10 cellular contexts compared by ENCODE assay signal in the genomic region with DNA sequence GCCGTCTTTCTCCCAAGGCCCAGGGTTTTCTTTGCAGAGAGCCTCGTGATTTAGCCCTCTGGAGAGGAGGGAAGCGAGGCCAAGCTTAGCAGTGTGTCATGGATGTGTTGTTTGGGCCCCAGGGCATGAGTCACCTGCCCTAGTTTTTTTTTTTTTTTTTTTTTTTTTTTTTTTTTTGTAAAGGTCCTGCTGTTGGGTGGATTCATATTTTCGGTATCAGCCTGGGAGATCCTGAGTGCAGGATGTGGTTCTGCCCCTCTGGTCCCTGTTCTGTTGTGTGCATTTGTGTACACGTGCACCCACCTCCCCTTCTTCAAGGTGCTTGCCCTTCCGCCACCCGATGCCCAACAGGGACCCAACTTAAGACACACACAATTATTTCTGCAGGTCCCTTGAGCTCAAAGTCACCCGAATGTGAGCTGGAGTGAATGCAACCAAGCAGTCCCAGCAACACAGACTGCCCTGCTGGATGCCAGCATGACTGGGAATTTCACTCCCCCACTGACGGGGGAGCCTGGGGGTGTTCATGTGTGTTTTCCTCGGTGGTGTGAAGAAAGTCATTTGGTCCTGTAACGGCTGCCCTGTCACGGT.
DNase-seq lines count a peak whose midpoint lies in the region; ATAC-seq lines count a peak whose summit lies in the region.
"Had no signal": no experiment of that assay in that cellular context is flagged by ENCODE, and none has a peak within 500 bp of the region (broad histone marks: within the 10 kb centered on the region; RNA-seq: fewer than 3 reads in every experiment).

No MANE protein-coding gene starts in this region.

- peaks cover 25% of the 10 kb centered on the region for H3K4me1 Mint-ChIP-seq in activated T-helper 1 cell treated with anti-CD3 and anti-CD28 coated beads, Interleukin-12 subunit alpha, Interleukin-12 subunit beta, Interleukin-2, Interleukin-4 antibody, amounts not matched to agents 30 ng/mL and 10 ng/mL and 1 ng/mL, durations not matched to agents 14 hours and 24 hours and 36 hours (ENCODE audit: low read depth)

- intact Hi-C loops in activated T-helper 1 cell treated with anti-CD3 and anti-CD28 coated beads, Interleukin-12 subunit alpha, Interleukin-12 subunit beta, Interleukin-2, Interleukin-4 antibody, amounts not matched to agents 30 ng/mL and 10 ng/mL and 1 ng/mL, durations not matched to agents 14 hours and 24 hours and 36 hours (cut with micrococcal nuclease) = no loop called here

- peak; percentile 76 to 92 for ATAC-seq in activated naive CD4-positive, alpha-beta T cell treated with anti-CD3 and anti-CD28 coated beads, Interleukin-2, amount 50 U/mL, for 72 hours
- no peak for ATAC-seq in GM21526 (IDR thresholded peaks at IDR 0.05; ENCODE audit: low FRiP score, unreplicated experiment)

- DNase-seq in GM03348 (ENCODE audit: low spot score) (peak; percentile 39), M059J (ENCODE audit: low read depth) (peak; percentile 76), mesenteric fat pad (ENCODE audit: low spot score) (peak; percentile 83), GDM1 (lab: John Stamatoyannopoulos, UW) (no peak)
- DNase-seq in activated naive CD4-positive, alpha-beta T cell treated with anti-CD3 and anti-CD28 coated beads, Interleukin-2, amount 50 U/mL, for 72 hours (ENCODE audit: low spot score in 2 of 2) = peak in 1 of 2 donors; percentile 33
- DNase-seq in activated T-helper 1 cell treated with anti-CD3 and anti-CD28 coated beads, Interleukin-12 subunit alpha, Interleukin-12 subunit beta, Interleukin-2, Interleukin-4 antibody, amounts not matched to agents 30 ng/mL and 10 ng/mL and 1 ng/mL, durations not matched to agents 14 hours and 24 hours and 36 hours (ENCODE audit: low spot score) = no peak
- DNase-seq: kidney glomerular epithelial cell, NCI-H1436 had no signal

- H3K36me3 Mint-ChIP-seq in activated naive CD4-positive, alpha-beta T cell treated with anti-CD3 and anti-CD28 coated beads, Interleukin-2, amount 50 U/mL, for 72 hours = no peaks in the 10 kb centered on the region
- no peaks in the 10 kb centered on the region for H3K36me3 Mint-ChIP-seq in activated T-helper 1 cell treated with anti-CD3 and anti-CD28 coated beads, Interleukin-12 subunit alpha, Interleukin-12 subunit beta, Interleukin-2, Interleukin-4 antibody, amounts not matched to agents 30 ng/mL and 10 ng/mL and 1 ng/mL, durations not matched to agents 14 hours and 24 hours and 36 hours (ENCODE audit: low read depth)

- no peak overlapping the region for H3K4me3 Mint-ChIP-seq in activated T-helper 1 cell treated with anti-CD3 and anti-CD28 coated beads, Interleukin-12 subunit alpha, Interleukin-12 subunit beta, Interleukin-2, Interleukin-4 antibody, amounts not matched to agents 30 ng/mL and 10 ng/mL and 1 ng/mL, durations not matched to agents 14 hours and 24 hours and 36 hours

- H3K9me3 Mint-ChIP-seq in activated naive CD4-positive, alpha-beta T cell treated with anti-CD3 and anti-CD28 coated beads, Interleukin-2, amount 50 U/mL, for 72 hours = no peaks in the 10 kb centered on the region
- no peaks in the 10 kb centered on the region for H3K9me3 Mint-ChIP-seq in activated T-helper 1 cell treated with anti-CD3 and anti-CD28 coated beads, Interleukin-12 subunit alpha, Interleukin-12 subunit beta, Interleukin-2, Interleukin-4 antibody, amounts not matched to agents 30 ng/mL and 10 ng/mL and 1 ng/mL, durations not matched to agents 14 hours and 24 hours and 36 hours
- H3K9me3 Mint-ChIP-seq: activated T-helper 2 cell treated with anti-CD3 and anti-CD28 coated beads, Interferon-gamma antibody, Interleukin-2, Interleukin-4, amounts not matched to agents 10 μg/mL and 5 μg/mL and 100 μg/mL, durations not matched to agents 14 hours and 24 hours and 36 hours had no signal

- H3K27ac Mint-ChIP-seq in activated naive CD4-positive, alpha-beta T cell treated with anti-CD3 and anti-CD28 coated beads, Interleukin-2, amount 50 U/mL, for 72 hours = peak overlapping the region in 1 of 2 donors; percentile 14
- H3K27ac Mint-ChIP-seq in activated T-helper 1 cell treated with anti-CD3 and anti-CD28 coated beads, Interleukin-12 subunit alpha, Interleukin-12 subunit beta, Interleukin-2, Interleukin-4 antibody, amounts not matched to agents 30 ng/mL and 10 ng/mL and 1 ng/mL, durations not matched to agents 14 hours and 24 hours and 36 hours = no peak overlapping the region
- H3K27ac Mint-ChIP-seq: activated T-helper 2 cell treated with anti-CD3 and anti-CD28 coated beads, Interferon-gamma antibody, Interleukin-2, Interleukin-4, amounts not matched to agents 10 μg/mL and 5 μg/mL and 100 μg/mL, durations not matched to agents 14 hours and 24 hours and 36 hours had no signal

- H3K27me3 Mint-ChIP-seq in activated T-helper 1 cell treated with anti-CD3 and anti-CD28 coated beads, Interleukin-12 subunit alpha, Interleukin-12 subunit beta, Interleukin-2, Interleukin-4 antibody, amounts not matched to agents 30 ng/mL and 10 ng/mL and 1 ng/mL, durations not matched to agents 14 hours and 24 hours and 36 hours (ENCODE audit: insufficient read depth) = peaks cover 13% of the 10 kb centered on the region

Comparison
In these comparisons a context has a peak if more than half of its experiments do, and no peak if none do; other contexts are left out.
1. DNase-seq: peak in GM03348 (single experiment), M059J (single experiment) and mesenteric fat pad (single experiment); none in GDM1 (single experiment) and activated T-helper 1 cell treated with anti-CD3 and anti-CD28 coated beads, Interleukin-12 subunit alpha, Interleukin-12 subunit beta, Interleukin-2, Interleukin-4 antibody, amounts not matched to agents 30 ng/mL and 10 ng/mL and 1 ng/mL, durations not matched to agents 14 hours and 24 hours and 36 hours (single experiment).